8 cellular contexts compared by ENCODE assay signal in the genomic region with DNA sequence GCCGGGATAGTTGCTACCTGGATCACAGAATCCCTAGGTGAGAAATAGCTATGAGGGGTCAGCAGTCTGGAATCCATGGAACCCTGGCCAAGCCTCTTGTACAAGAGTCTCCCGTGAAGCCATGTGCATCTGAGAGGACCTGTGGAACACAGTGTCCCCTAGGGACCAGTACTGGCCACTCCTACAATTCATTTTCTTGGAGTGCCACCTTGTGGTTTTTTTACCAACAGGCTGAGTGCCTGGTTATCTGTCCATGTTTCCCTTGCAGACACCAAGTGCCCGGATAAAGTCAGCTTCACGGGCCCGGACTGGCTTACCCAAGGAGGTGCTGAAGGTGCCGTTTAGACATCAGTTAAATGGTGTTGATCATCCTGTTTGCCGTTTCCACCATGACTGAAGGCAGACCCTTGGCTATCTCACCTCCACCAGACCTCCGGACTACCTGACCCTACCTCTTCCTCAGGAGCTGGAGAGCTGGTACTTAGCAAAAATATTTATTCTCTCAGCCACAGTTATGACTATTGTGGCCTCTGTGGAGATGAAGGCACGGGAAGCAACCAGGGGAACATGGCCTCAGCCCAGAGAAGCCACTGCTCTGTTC.
DNase-seq lines count a peak whose midpoint lies in the region; TF ChIP-seq lines count a peak whose summit lies in the region.

No MANE protein-coding gene starts in this region.

- peak; percentile 51 for DNase-seq in activated CD8-positive, alpha-beta memory T cell treated with anti-CD3 and anti-CD28 coated beads for 24 hours
- no peak for DNase-seq in activated CD8-positive, alpha-beta memory T cell treated with anti-CD3 and anti-CD28 coated beads, Interleukin-2, amount 50 U/mL, for 4 hours
- DNase-seq in NB4 (ENCODE audit: low read depth) (peak; percentile 74), SW480 (ENCODE audit: low spot score) (peak; percentile 55), fibroblast of the conjunctiva (ENCODE audit: low read depth) (peak; percentile 47), neuronal stem cell (ENCODE audit: low spot score) (peak; percentile 48), T1000 (lab: John Stamatoyannopoulos, UW) (no peak), epidermal melanocyte (ENCODE audit: insufficient read length, low spot score) (no peak)

- no peak overlapping the region for H3K23ac ChIP-seq in neuronal stem cell (ENCODE audit: low read depth, low read length, poor library complexity)

- no peak overlapping the region for H3K4me3 ChIP-seq in NB4 (ENCODE audit: low read depth, low read length)
- no peak overlapping the region for H3K4me3 ChIP-seq in neuronal stem cell (ENCODE audit: low read length in 2 of 2)

- H2BK120ac ChIP-seq in neuronal stem cell (ENCODE audit: low read depth, low read length), result no peak overlapping the region

- H3K27me3 ChIP-seq in neuronal stem cell (ENCODE audit: control insufficient read depth in 3 of 3, insufficient read depth in 3 of 3, low read depth in 1 of 3, low read length in 3 of 3), result no peaks in the 10 kb centered on the region

- no CpG with 5 or more reads among the region's 9 CpGs for WGBS in neuronal stem cell (ENCODE audit: extremely low coverage in 2 of 2, insufficient read length in 2 of 2, insufficient replicate concordance in 1 of 2), 2 donors

- H3K9ac ChIP-seq in neuronal stem cell (ENCODE audit: low read depth, low read length, poor library complexity), result no peak overlapping the region

- H3K36me3 ChIP-seq in neuronal stem cell (replicated peaks in 1 of 2; ENCODE audit: control insufficient read depth in 2 of 2, insufficient read depth in 2 of 2, low read length in 2 of 2), result peaks cover 43 to 93% of the 10 kb centered on the region in 2 donors

- H2AFZ ChIP-seq in neuronal stem cell (ENCODE audit: low read length), result no peak overlapping the region

- H2BK15ac ChIP-seq in neuronal stem cell (ENCODE audit: low read length), result no peak overlapping the region

- no peak overlapping the region for H3K27ac ChIP-seq in neuronal stem cell (replicated peaks; ENCODE audit: low read length)

- H2AK5ac ChIP-seq in neuronal stem cell (ENCODE audit: low read depth, low read length), result no peak overlapping the region

- H3K18ac ChIP-seq in neuronal stem cell (ENCODE audit: low read length), result no peak overlapping the region

- no peak overlapping the region for H2BK12ac ChIP-seq in neuronal stem cell (ENCODE audit: low read length)

- no peaks in the 10 kb centered on the region for H3K9me3 ChIP-seq in neuronal stem cell (replicated peaks in 1 of 2; ENCODE audit: control insufficient read depth in 2 of 2, insufficient read depth in 1 of 2, low read depth in 1 of 2, low read length in 2 of 2)

- no peak overlapping the region for H4K91ac ChIP-seq in neuronal stem cell (ENCODE audit: low read depth, low read length, poor library complexity)

- H2BK5ac ChIP-seq in neuronal stem cell (ENCODE audit: low read length), result no peak overlapping the region

- no peak for TF ChIP-seq POLR2A in NB4 (IDR thresholded peaks at IDR 0.05; ENCODE audit: extremely low read depth, insufficient read length)

- TF ChIP-seq CTCF in NB4 (IDR thresholded peaks at IDR 0.05; ENCODE audit: low read depth, low read length), result peak; percentile 32

- H3K79me1 ChIP-seq in neuronal stem cell (ENCODE audit: low read depth, low read length), result no peaks in the 10 kb centered on the region

- H3K4ac ChIP-seq in neuronal stem cell (ENCODE audit: low read length), result no peak overlapping the region

- H3K14ac ChIP-seq in neuronal stem cell (ENCODE audit: low read length), result no peak overlapping the region

- no peak overlapping the region for H4K8ac ChIP-seq in neuronal stem cell (ENCODE audit: low read depth, low read length)

- no peaks in the 10 kb centered on the region for H3K4me1 ChIP-seq in neuronal stem cell (ENCODE audit: control insufficient read depth in 2 of 2, insufficient read depth in 1 of 2, low read depth in 1 of 2, low read length in 2 of 2)

- no peak overlapping the region for H3K4me2 ChIP-seq in neuronal stem cell (ENCODE audit: insufficient read depth, low read length, poor library complexity, severe bottlenecking)

Comparison
In these comparisons a context has a peak if more than half of its experiments do, and no peak if none do; other contexts are left out.
1. DNase-seq: peak in activated CD8-positive, alpha-beta memory T cell treated with anti-CD3 and anti-CD28 coated beads for 24 hours (single experiment), NB4 (single experiment), SW480 (single experiment), fibroblast of the conjunctiva (single experiment) and neuronal stem cell (single experiment); none in activated CD8-positive, alpha-beta memory T cell treated with anti-CD3 and anti-CD28 coated beads, Interleukin-2, amount 50 U/mL, for 4 hours (single experiment), T1000 (single experiment) and epidermal melanocyte (single experiment).